15 cellular contexts compared by ENCODE assay signal in genomic region chr7:41698114-41698513, GRCh38. TPM values are rescaled to one million over a fixed set of nuclear protein-coding genes. Genes with fewer than 3 reads are reported as not detected.
DNase-seq lines count a peak whose midpoint lies in the region; ATAC-seq, FAIRE-seq and TF ChIP-seq lines count a peak whose summit lies in the region.
"Had no signal": no experiment of that assay in that cellular context is flagged by ENCODE, and none has a peak within 500 bp of the region (broad histone marks: within the 10 kb centered on the region; RNA-seq: fewer than 3 reads in every experiment).

No MANE protein-coding gene starts in this region.

- peak; percentile 69 for FAIRE-seq in keratinocyte (lab: Jason Lieb, UNC)

- H3K36me3 ChIP-seq in PC-9 (ENCODE audit: low read depth) (peaks cover 5% of the 10 kb centered on the region; the same call in 1 of the 2 replicates), keratinocyte (ENCODE audit: control insufficient read depth in 2 of 2, extremely low read depth in 1 of 2, insufficient read depth in 2 of 2, low read length in 2 of 2) (peaks cover 10 to 24% of the 10 kb centered on the region in 2 experiments), testis (ENCODE audit: low read depth, missing control alignments) (no peaks in the 10 kb centered on the region)
- H3K36me3 ChIP-seq: adrenal gland, tibial nerve, WERI-Rb-1 had no signal

- H3K79me2 ChIP-seq in PC-9 (ENCODE audit: low read depth) (peaks cover 70% of the 10 kb centered on the region), keratinocyte (ENCODE audit: control insufficient read depth, insufficient read depth, low read length) (peaks cover 98% of the 10 kb centered on the region)

- POLR2A ChIA-PET in PC-9 (lab: Charles Lee; ENCODE audit: unreplicated experiment) = interaction anchor here (0.7 kb wide), 1 partner anchor 422 kb away, joined by 4 read pairs; no protein-coding TSS in a partner anchor

- H3K9ac ChIP-seq in keratinocyte (ENCODE audit: control insufficient read depth, extremely low read depth, insufficient read depth, low read length) = peak overlapping the region; percentile 93

- H3K27ac ChIP-seq in PC-9 (no peak overlapping the region), keratinocyte (ENCODE audit: control insufficient read depth, insufficient read depth, low read length) (peak overlapping the region; percentile 90), testis (peak overlapping the region in 1 of 2 donors; percentile 82), dorsolateral prefrontal cortex (no peak overlapping the region)
- H3K27ac ChIP-seq: adrenal gland, WERI-Rb-1 had no signal

- no peaks in the 10 kb centered on the region for H3K9me2 ChIP-seq in PC-9 (ENCODE audit: insufficient read depth)

- no peak for TF ChIP-seq CTCF in PC-9 (conservative IDR thresholded peaks at IDR 0.05)
- no peak for TF ChIP-seq CTCF in choroid plexus epithelial cell (conservative IDR thresholded peaks at IDR 0.05; ENCODE audit: low read depth, low read length)
- TF ChIP-seq CTCF in keratinocyte (optimal IDR thresholded peaks at IDR 0.05 in 1 of 3, IDR thresholded peaks at IDR 0.05 in 1 of 3, conservative IDR thresholded peaks at IDR 0.05 in 1 of 3; ENCODE audit: extremely low read depth in 1 of 3, insufficient read depth in 2 of 3, low read length in 3 of 3) = no peak
- no peak for TF ChIP-seq CTCF in testis (IDR thresholded peaks at IDR 0.05)
- TF ChIP-seq CTCF in dorsolateral prefrontal cortex (IDR thresholded peaks at IDR 0.05 in 54 of 56, conservative IDR thresholded peaks at IDR 0.05 in 2 of 56; ENCODE audit: low read depth in 1 of 56, partially characterized antibody in 56 of 56) = no peak

- CTCF ChIA-PET in PC-9 (lab: Charles Lee) = interaction anchor here (0.6 kb wide), 1 partner anchor 118 kb away, joined by 4 read pairs; no protein-coding TSS in a partner anchor

- H3K4me2 ChIP-seq in PC-9 = peak overlapping the region; percentile 78
- H3K4me2 ChIP-seq in keratinocyte (ENCODE audit: control insufficient read depth, extremely low read depth, insufficient read depth, low read depth, low read length) = peak overlapping the region; percentile 84

- TF ChIP-seq POLR2A in testis (IDR thresholded peaks at IDR 0.05) = no peak

- dilution Hi-C loops in keratinocyte (cut with MboI; ENCODE audit: extremely low pct_ligation_motif_present, low sequenced_read_pairs) = loop anchor here (25.0 kb wide), 1 partner anchor 261 kb away; no protein-coding TSS in a partner anchor

- no peak for ATAC-seq in HG03432 (IDR thresholded peaks at IDR 0.05; ENCODE audit: unreplicated experiment)
- ATAC-seq: sciatic nerve had no signal

- H3K9me3 ChIP-seq in PC-9 (ENCODE audit: insufficient read depth, low read depth) (peaks cover 4% of the 10 kb centered on the region; the same call in 1 of the 2 replicates), keratinocyte (ENCODE audit: control insufficient read depth, low read depth, low read length) (no peaks in the 10 kb centered on the region), testis (no peaks in the 10 kb centered on the region)
- H3K9me3 ChIP-seq: adrenal gland, tibial nerve had no signal

- intact Hi-C loops in PC-9 (cut with micrococcal nuclease; ENCODE audit: unreplicated experiment) (loop anchor here (1.0 kb wide), 1 partner anchor 653 kb away; no protein-coding TSS in a partner anchor), testis (cut with DNase I; ENCODE audit: low total_unique reads) (no loop called here), dorsolateral prefrontal cortex (cut with DNase I) (loop anchor here in 1 of 2 donors (10.0 kb wide), 1 partner anchor 1373 kb away; no protein-coding TSS in a partner anchor)

- peak overlapping the region; percentile 55; the same call in 1 of the 2 replicates for H3K4me3 ChIP-seq in PC-9
- H3K4me3 ChIP-seq in choroid plexus epithelial cell (ENCODE audit: low read depth, low read length) = peak overlapping the region; percentile 72
- H3K4me3 ChIP-seq in keratinocyte (ENCODE audit: control insufficient read depth in 2 of 3, extremely low read depth in 1 of 3, insufficient read depth in 2 of 3, low read depth in 1 of 3, low read length in 3 of 3) = peak overlapping the region; percentile 51 to 86 (median 86)
- H3K4me3 ChIP-seq in testis = peak overlapping the region; percentile 54 to 57
- peak overlapping the region in 5 of 59 donors; percentile 51 to 59 (median 56) for H3K4me3 ChIP-seq in dorsolateral prefrontal cortex

- DNase-seq in PC-9 (no peak), choroid plexus epithelial cell (ENCODE audit: low read depth) (peak; percentile 34), keratinocyte (ENCODE audit: low read depth, low spot score) (no peak), testis (no peak), GM03348 (ENCODE audit: low spot score) (no peak), MV-4-11 (lab: John Stamatoyannopoulos, UW) (no peak), dorsolateral prefrontal cortex (no peak)
- DNase-seq: adrenal gland, endodermal cell, naive B cell, NCI-H2081 treated with DMSO at 0.1 percent for 48 hours, WERI-Rb-1 had no signal

- peaks cover 14% of the 10 kb centered on the region for H3F3A ChIP-seq in PC-9 (ENCODE audit: insufficient read depth, low read depth)

- H2AFZ ChIP-seq in PC-9 (no peak overlapping the region), keratinocyte (ENCODE audit: control insufficient read depth, low read length) (no peak overlapping the region)

- no TSS peak for BruUV-seq in PC-9 (replicated peaks; lab: Mats Ljungman, UMichigan)

- H3K9me1 ChIP-seq in keratinocyte (ENCODE audit: control insufficient read depth, extremely low read depth, insufficient read depth, low read length) = no peaks in the 10 kb centered on the region

- H3K27me3 ChIP-seq in PC-9 (ENCODE audit: insufficient read depth, low read depth) = no peaks in the 10 kb centered on the region
- no peaks in the 10 kb centered on the region for H3K27me3 ChIP-seq in keratinocyte (ENCODE audit: control insufficient read depth, extremely low read depth, insufficient read depth, low read length)
- H3K27me3 ChIP-seq in testis = no peaks in the 10 kb centered on the region
- peaks cover 0 to 57% (median 4%) of the 10 kb centered on the region in 45 donors for H3K27me3 ChIP-seq in dorsolateral prefrontal cortex
- H3K27me3 ChIP-seq: adrenal gland had no signal

- H3K4me1 ChIP-seq in PC-9 (replicated peaks; ENCODE audit: insufficient read depth) (peaks cover 41% of the 10 kb centered on the region), keratinocyte (ENCODE audit: control insufficient read depth, extremely low read depth, insufficient read depth, low read length) (peaks cover 31% of the 10 kb centered on the region), testis (peaks cover 4% of the 10 kb centered on the region)

- H4K20me1 ChIP-seq in PC-9 (ENCODE audit: insufficient read depth) (no peaks in the 10 kb centered on the region), keratinocyte (ENCODE audit: control insufficient read depth, extremely low read depth, insufficient read depth, low read length) (no peaks in the 10 kb centered on the region)

- WGBS in testis, 2 donors = 58 to 75% methylated on average over 3 of the region's 3 CpGs

RNA-seq across cellular contexts. Expression of gene INHBA, which starts 4.8 kb away (rescaled TPM):
- 17.3 and 17.6 TPM in 2 replicates for total RNA-seq in PC-9 (2021)
- 51.4 to 63.2 TPM (median 59.2 TPM) in 3 replicates for polyA plus RNA-seq in keratinocyte
- polyA plus RNA-seq in keratinocyte (2011; ENCODE audit: low read depth) = 79.7 TPM
- polyA plus RNA-seq in keratinocyte (2011; cell fraction: cytosol; rRNA removed) = 18.4 and 20.9 TPM in 2 replicates
- polyA plus RNA-seq in keratinocyte (2011; cell fraction: nucleus; rRNA removed) = 158 and 186 TPM in 2 replicates
- polyA plus RNA-seq in keratinocyte (2012; ENCODE audit: low replicate concordance) = 26.5 and 79.3 TPM in 2 replicates
- polyA minus RNA-seq in keratinocyte = 115 to 137 TPM (median 137 TPM) in 3 replicates
- polyA minus RNA-seq in keratinocyte (2011; cell fraction: cytosol; rRNA and poly(A)+ RNA removed) = 36.6 TPM
- 98.4 and 221 TPM in 2 replicates for polyA minus RNA-seq in keratinocyte (2011; cell fraction: nucleus; rRNA and poly(A)+ RNA removed)
- 1 to 10 TPM; 5.7 to 8.0 TPM for total RNA-seq in testis
- 2.5 TPM for polyA plus RNA-seq in testis (ENCODE audit: insufficient read depth, low read depth, low replicate concordance)
- 10 to 100 TPM in 2 of 120 experiments, 1 to 10 TPM in 107, under 1 TPM in 11; 0.47 to 15.4 (median 1.8) TPM for total RNA-seq in dorsolateral prefrontal cortex
- total RNA-seq: endodermal cell had no signal
